Comparison of ENCODE assay signal across 20 cellular contexts in genomic region chr18:79781331-79781941, GRCh38. TPM values are rescaled to one million over a fixed set of nuclear protein-coding genes. Genes with fewer than 3 reads are reported as not detected.
"Had no signal": no experiment of that assay in that cellular context is flagged by ENCODE, and none has a peak within 500 bp of the region (broad histone marks: within the 10 kb centered on the region; RNA-seq: fewer than 3 reads in every experiment).

No MANE protein-coding gene starts in this region.

- H3K27me3 ChIP-seq: vagina had no signal

- H3K27ac ChIP-seq: body of pancreas, dorsolateral prefrontal cortex, heart left ventricle, pancreas, SK-N-MC, tibial artery, vagina had no signal

- DNase-seq: activated CD4-positive, alpha-beta T cell treated with anti-CD3 and anti-CD28 coated beads, Interleukin-2, amount 10 ng/mL, durations not matched to agents 24 days and 14 days; activated CD4-positive, CD25-positive, alpha-beta regulatory T cell; activated CD8-positive, alpha-beta T cell treated with anti-CD3 and anti-CD28 coated beads, Interleukin-2, amount 10 ng/mL, durations not matched to agents 7 days and 5 days; activated naive CD4-positive, alpha-beta T cell treated with Interleukin-2 at 50 U/mL for 16 hours; activated naive CD8-positive, alpha-beta T cell treated with anti-CD3 and anti-CD28 coated beads, Interleukin-2, amount 10 ng/mL, durations not matched to agents 7 days and 5 days; amygdala; body of pancreas; caudate nucleus; erythroblast; kidney glomerular epithelial cell; mesenchymal stem cell; naive thymus-derived CD8-positive, alpha-beta T cell; stimulated activated naive CD4-positive, alpha-beta T cell; T-helper 9 cell had no signal

- H3K4me3 Mint-ChIP-seq: activated CD4-positive, alpha-beta T cell treated with anti-CD3 and anti-CD28 coated beads, Interleukin-2, amount 10 ng/mL, durations not matched to agents 24 days and 14 days; activated CD8-positive, alpha-beta T cell treated with anti-CD3 and anti-CD28 coated beads, Interleukin-2, amount 10 ng/mL, durations not matched to agents 7 days and 5 days; activated naive CD8-positive, alpha-beta T cell treated with anti-CD3 and anti-CD28 coated beads, Interleukin-2, amount 10 ng/mL, durations not matched to agents 7 days and 5 days; naive thymus-derived CD8-positive, alpha-beta T cell had no signal

- ATAC-seq: activated CD8-positive, alpha-beta T cell treated with anti-CD3 and anti-CD28 coated beads, Interleukin-2, amount 10 ng/mL, durations not matched to agents 7 days and 5 days; body of pancreas; heart left ventricle; naive thymus-derived CD8-positive, alpha-beta T cell had no signal

- H3K36me3 Mint-ChIP-seq: activated naive CD8-positive, alpha-beta T cell treated with anti-CD3 and anti-CD28 coated beads, Interleukin-2, amount 10 ng/mL, durations not matched to agents 7 days and 5 days; naive thymus-derived CD8-positive, alpha-beta T cell had no signal

- H3K27ac Mint-ChIP-seq: activated CD4-positive, alpha-beta T cell treated with anti-CD3 and anti-CD28 coated beads, Interleukin-2, amount 10 ng/mL, durations not matched to agents 24 days and 14 days; activated CD8-positive, alpha-beta T cell treated with anti-CD3 and anti-CD28 coated beads, Interleukin-2, amount 10 ng/mL, durations not matched to agents 7 days and 5 days; activated naive CD8-positive, alpha-beta T cell treated with anti-CD3 and anti-CD28 coated beads, Interleukin-2, amount 10 ng/mL, durations not matched to agents 7 days and 5 days; naive thymus-derived CD8-positive, alpha-beta T cell had no signal

- H3K9me3 ChIP-seq: body of pancreas, heart left ventricle, pancreas, tibial artery, vagina had no signal

- H3K9me3 Mint-ChIP-seq: activated CD4-positive, alpha-beta T cell treated with anti-CD3 and anti-CD28 coated beads, Interleukin-2, amount 10 ng/mL, durations not matched to agents 24 days and 14 days; activated naive CD8-positive, alpha-beta T cell treated with anti-CD3 and anti-CD28 coated beads, Interleukin-2, amount 10 ng/mL, durations not matched to agents 7 days and 5 days had no signal

- H3K4me1 Mint-ChIP-seq: activated CD4-positive, alpha-beta T cell treated with anti-CD3 and anti-CD28 coated beads, Interleukin-2, amount 10 ng/mL, durations not matched to agents 24 days and 14 days; activated naive CD8-positive, alpha-beta T cell treated with anti-CD3 and anti-CD28 coated beads, Interleukin-2, amount 10 ng/mL, durations not matched to agents 7 days and 5 days; naive thymus-derived CD8-positive, alpha-beta T cell had no signal

- H3K36me3 ChIP-seq: heart left ventricle, pancreas, tibial artery, vagina had no signal

- H3K4me1 ChIP-seq: body of pancreas, heart left ventricle, pancreas, tibial artery, vagina had no signal

- H3K4me3 ChIP-seq: body of pancreas, dorsolateral prefrontal cortex, heart left ventricle, pancreas, SK-N-MC, tibial artery, vagina had no signal

RNA-seq across cellular contexts. Expression of gene KCNG2, which starts 16.3 kb away (rescaled TPM):
- total RNA-seq: activated CD4-positive, alpha-beta T cell treated with anti-CD3 and anti-CD28 coated beads, Interleukin-2, amount 10 ng/mL, durations not matched to agents 24 days and 14 days; activated CD8-positive, alpha-beta T cell treated with anti-CD3 and anti-CD28 coated beads, Interleukin-2, amount 10 ng/mL, durations not matched to agents 7 days and 5 days; activated naive CD8-positive, alpha-beta T cell treated with anti-CD3 and anti-CD28 coated beads, Interleukin-2, amount 10 ng/mL, durations not matched to agents 7 days and 5 days; body of pancreas; naive thymus-derived CD8-positive, alpha-beta T cell; vagina had no signal
- polyA plus RNA-seq: naive thymus-derived CD8-positive, alpha-beta T cell; pancreas had no signal
